Comparison of ENCODE assay signal across 26 cellular contexts in genomic region chr11:57150454-57150917, GRCh38. TPM values are rescaled to one million over a fixed set of nuclear protein-coding genes. Genes with fewer than 3 reads are reported as not detected.
A peak's percentile ranks its signal among the peaks of the same experiment; 100 is the strongest.
DNase-seq lines count a peak whose midpoint lies in the region; ATAC-seq and TF ChIP-seq lines count a peak whose summit lies in the region.
"Had no signal": no experiment of that assay in that cellular context is flagged by ENCODE, and none has a peak within 500 bp of the region (broad histone marks: within the 10 kb centered on the region; RNA-seq: fewer than 3 reads in every experiment).

No MANE protein-coding gene starts in this region.

- POLR2A ChIA-PET in HEK293 (lab: Yijun Ruan, JAX): no interaction called here

- H3K9me3 Mint-ChIP-seq in nephron: no peaks in the 10 kb centered on the region
- H3K9me3 Mint-ChIP-seq: CD8-positive, alpha-beta T cell; T-helper 1 cell treated with Interleukin-12 subunit alpha and Interleukin-12 subunit beta and Interleukin-4 antibody, amounts not matched to agents 30 μg/mL and 1 μg/mL, for 36 hours had no signal

- no peak for ATAC-seq in GM21619 (IDR thresholded peaks at IDR 0.05; ENCODE audit: unreplicated experiment)
- ATAC-seq: CD8-positive, alpha-beta T cell; left lung; PC-3 had no signal

- H3K27ac ChIP-seq in HEK293 (ENCODE audit: extremely low read depth, low read depth, low read length) (no peak overlapping the region), SJCRH30 (no peak overlapping the region)
- H3K27ac ChIP-seq: esophagus muscularis mucosa, left lung, thyroid gland had no signal

- no peak overlapping the region for H3K4me3 Mint-ChIP-seq in nephron
- H3K4me3 Mint-ChIP-seq: CD8-positive, alpha-beta T cell; T-helper 1 cell treated with Interleukin-12 subunit alpha and Interleukin-12 subunit beta and Interleukin-4 antibody, amounts not matched to agents 30 μg/mL and 1 μg/mL, for 36 hours had no signal

- H3K27ac Mint-ChIP-seq in nephron: peak overlapping the region; percentile 27 to 61 (median 46)
- H3K27ac Mint-ChIP-seq: CD8-positive, alpha-beta T cell; T-helper 1 cell treated with Interleukin-12 subunit alpha and Interleukin-12 subunit beta and Interleukin-4 antibody, amounts not matched to agents 30 μg/mL and 1 μg/mL, for 36 hours had no signal

- TF ChIP-seq POLR2A in erythroblast (IDR thresholded peaks at IDR 0.05; ENCODE audit: low read length): no peak

- no peaks in the 10 kb centered on the region for H3K27me3 Mint-ChIP-seq in nephron (ENCODE audit: low read depth)

- H3K4me1 ChIP-seq in HEK293 (ENCODE audit: control insufficient read depth, insufficient read depth, low read length): no peaks in the 10 kb centered on the region
- no peaks in the 10 kb centered on the region for H3K4me1 ChIP-seq in SJCRH30
- H3K4me1 ChIP-seq: left lung, thyroid gland had no signal

- no peak overlapping the region for H3K4me3 ChIP-seq in HEK293 (ENCODE audit: low read depth, low read length)
- no peak overlapping the region for H3K4me3 ChIP-seq in SJCRH30
- H3K4me3 ChIP-seq: esophagus muscularis mucosa, left lung, thyroid gland had no signal

- H3K27me3 ChIP-seq in SJCRH30: no peaks in the 10 kb centered on the region
- H3K27me3 ChIP-seq: left lung, thyroid gland had no signal

- H3K36me3 Mint-ChIP-seq in nephron (ENCODE audit: low read depth): no peaks in the 10 kb centered on the region
- H3K36me3 Mint-ChIP-seq: CD8-positive, alpha-beta T cell had no signal

- H3K9me3 ChIP-seq in HEK293 (ENCODE audit: control insufficient read depth, insufficient read depth, low read depth, low read length) (no peaks in the 10 kb centered on the region), SJCRH30 (replicated peaks) (no peaks in the 10 kb centered on the region)
- H3K9me3 ChIP-seq: esophagus muscularis mucosa, left lung, thyroid gland had no signal

- H3K4me1 Mint-ChIP-seq in nephron: peaks cover 15% of the 10 kb centered on the region

- H3K36me3 ChIP-seq in HEK293 (ENCODE audit: control insufficient read depth in 2 of 2, insufficient read depth in 1 of 2, low read length in 2 of 2): no peaks in the 10 kb centered on the region
- H3K36me3 ChIP-seq in SJCRH30: no peaks in the 10 kb centered on the region
- H3K36me3 ChIP-seq: esophagus muscularis mucosa, left lung, thyroid gland had no signal

- CTCF ChIA-PET in HEK293 (lab: Yijun Ruan, JAX): interaction anchor here (2.7 kb wide), 1 partner anchor 98 kb away, joined by 16 read pairs; no protein-coding TSS in a partner anchor

- TF ChIP-seq CTCF in HEK293 (tag by site-specific recombination; IDR thresholded peaks at IDR 0.05) (no peak), nephron (IDR thresholded peaks at IDR 0.05; ENCODE audit: unreplicated experiment in 3 of 3) (no peak)

- DNase-seq in SJCRH30 (peak; percentile 13 to 16), erythroblast (lab: John Stamatoyannopoulos, UW) (peak; percentile 47 to 85), Ammon's horn (ENCODE audit: low spot score) (no peak), GM03348 (ENCODE audit: low spot score) (no peak)
- DNase-seq: activated CD4-positive, alpha-beta T cell treated with anti-CD3 and anti-CD28 coated beads, Interleukin-2, amount 50 U/mL, for 4 hours; amygdala; CD8-positive, alpha-beta T cell; effector CD4-positive, alpha-beta T cell; glutamatergic neuron; HCEC 1CT; left lung; midbrain; MM.1S; NCI-H1694 treated with DMSO at 0.1 percent for 48 hours; NCI-H774; PC-3; small intestine; stimulated activated CD4-positive, alpha-beta T cell treated with anti-CD3 and anti-CD28 coated beads, Interleukin-2, amount 100 ng/mL, for 48 hours; stimulated activated naive CD4-positive, alpha-beta T cell treated with Interleukin-2 at 50 U/mL for 16 hours; thyroid gland had no signal

TF ChIP-seq in HEK293, 187 proteins besides CTCF, POLR2A, EP300 and RAD21:
- TF ChIP-seq REST (tag by site-specific recombination; IDR thresholded peaks at IDR 0.05): peak; percentile 58; the same call in 1 of the 2 replicates
- TF ChIP-seq RBAK (tag by site-specific recombination; IDR thresholded peaks at IDR 0.05): no peak

RNA-seq across cellular contexts. Expression of gene LRRC55, which starts 31.3 kb away (rescaled TPM):
- total RNA-seq in SJCRH30 (2014; rRNA removed; shearing (Covaris generic)): not detected in 2 replicates
- total RNA-seq: CD8-positive, alpha-beta T cell; PC-3; pulmonary artery endothelial cell had no signal

Comparison
In these comparisons a context has a peak if more than half of its experiments do, and no peak if none do; other contexts are left out.
1. DNase-seq: peak in SJCRH30 (2 of 2) and erythroblast (2 of 2); none in Ammon's horn (single experiment) and GM03348 (single experiment).